Comparison of ENCODE assay signal across 8 cellular contexts in the genomic region with DNA sequence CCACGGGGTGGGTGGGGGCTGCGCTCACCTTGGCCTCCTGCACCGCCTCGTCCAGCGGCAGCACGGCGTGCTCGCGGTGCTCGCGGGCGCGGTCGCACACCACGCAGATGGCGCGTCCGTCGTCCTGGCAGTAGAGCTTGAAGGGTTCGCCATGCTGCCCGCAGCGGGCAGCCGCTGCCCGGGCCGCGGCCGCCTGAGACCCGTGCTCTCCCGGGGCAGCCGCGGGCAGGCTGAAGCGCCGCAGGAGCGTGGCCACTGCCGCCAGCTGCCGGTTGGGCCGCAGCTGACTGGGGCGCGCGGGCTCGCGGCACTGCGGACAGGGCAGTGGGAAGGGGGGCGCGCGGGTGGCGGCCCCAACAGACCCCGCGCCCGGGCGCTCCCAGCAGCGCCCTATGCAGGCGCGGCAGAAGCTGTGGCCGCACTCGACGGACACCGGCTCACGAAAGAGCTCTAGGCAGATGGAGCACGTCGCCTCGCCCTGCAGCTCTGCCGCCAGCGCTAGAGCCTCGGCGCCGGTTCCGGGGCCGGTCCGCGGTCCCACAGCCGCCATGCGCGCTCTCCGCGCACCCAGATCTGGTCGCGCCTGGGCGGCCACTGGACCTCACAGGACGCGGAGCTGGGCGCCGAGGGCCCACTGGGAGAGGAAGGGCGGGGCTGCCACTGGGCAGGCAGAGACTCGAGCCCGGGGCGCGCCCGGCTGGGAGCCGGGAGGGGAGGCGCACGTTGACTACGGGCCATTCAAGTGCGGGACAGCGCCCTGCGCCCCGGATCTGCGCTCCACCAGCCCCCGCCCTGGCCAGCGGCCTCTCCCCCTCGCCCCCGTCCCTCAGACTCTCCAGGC. TPM values are rescaled to one million over a fixed set of nuclear protein-coding genes. Genes with fewer than 3 reads are reported as not detected.
DNase-seq lines count a peak whose midpoint lies in the region; ATAC-seq and TF ChIP-seq lines count a peak whose summit lies in the region.

A gene (minus strand): TSS at position 636 of the 841 bp plus-strand sequence. CDS start 86 bp downstream, at position 550.

- no peak for ATAC-seq in HG03432 (IDR thresholded peaks at IDR 0.05; ENCODE audit: unreplicated experiment)

- TF ChIP-seq CTCF in PC-9 (conservative IDR thresholded peaks at IDR 0.05) (no peak), vagina (IDR thresholded peaks at IDR 0.05) (no peak)

- peak within 1 kb of the TSS; percentile 65 for H3K4me3 ChIP-seq in PC-9
- H3K4me3 ChIP-seq in duodenal mucosa (ENCODE audit: low read depth in 1 of 2, low read length in 2 of 2), result peak within 1 kb of the TSS; percentile 60 to 67
- H3K4me3 ChIP-seq in mononuclear cell (ENCODE audit: low read length), result peak within 1 kb of the TSS; percentile 37
- peak within 1 kb of the TSS; percentile 64 to 83 for H3K4me3 ChIP-seq in vagina

- CTCF ChIA-PET in PC-9 (lab: Charles Lee), result interaction anchor here (0.6 to 0.9 kb wide), 2 partner anchors 12 to 13 kb away, joined by 3 to 13 read pairs; no protein-coding TSS in a partner anchor

- DNase-seq in D341Med (ENCODE audit: low spot score), result peak; percentile 67
- DNase-seq in PC-9, result peak in 1 of 2 experiments; percentile 60
- no peak for DNase-seq in vagina (ENCODE audit: extremely low spot score in 2 of 2)
- no peak for DNase-seq in activated CD4-positive, CD25-positive, alpha-beta regulatory T cell (lab: John Stamatoyannopoulos, UW)
- no peak for DNase-seq in occipital lobe (lab: John Stamatoyannopoulos, UW)

- no peaks in the 10 kb centered on the region for H3K9me2 ChIP-seq in PC-9 (ENCODE audit: insufficient read depth)

- intact Hi-C loops in PC-9 (cut with micrococcal nuclease; ENCODE audit: unreplicated experiment), result no loop called here
- intact Hi-C loops in vagina (cut with DNase I), result no loop called here

- peak within 1 kb of the TSS in 1 of 2 donors; percentile 13 for H3K9ac ChIP-seq in duodenal mucosa (ENCODE audit: low read depth in 1 of 2, low read length in 2 of 2)

- POLR2A ChIA-PET in PC-9 (lab: Charles Lee; ENCODE audit: unreplicated experiment), result interaction anchor here (0.6 to 0.7 kb wide), 3 partner anchors 12 to 19 kb away, joined by 4 to 5 read pairs (median 4); no protein-coding TSS in a partner anchor

- no peaks in the 10 kb centered on the region for H3K79me2 ChIP-seq in PC-9 (ENCODE audit: low read depth)

- peak within 1 kb of the TSS; percentile 93 for H2AFZ ChIP-seq in PC-9

- TF ChIP-seq POLR2A in vagina (IDR thresholded peaks at IDR 0.05), result no peak

- no peaks in the 10 kb centered on the region for H4K20me1 ChIP-seq in PC-9 (ENCODE audit: insufficient read depth)

- peaks cover 12% of the 10 kb centered on the region for H3K4me1 ChIP-seq in PC-9 (replicated peaks; ENCODE audit: insufficient read depth)
- H3K4me1 ChIP-seq in duodenal mucosa (ENCODE audit: control insufficient read depth in 1 of 2, insufficient read depth in 2 of 2, low read length in 2 of 2), result peaks cover 20 to 22% of the 10 kb centered on the region in 2 donors
- H3K4me1 ChIP-seq in mononuclear cell (ENCODE audit: insufficient read depth, low read length), result peaks cover 60% of the 10 kb centered on the region
- H3K4me1 ChIP-seq in vagina, result peaks cover 29% of the 10 kb centered on the region

- peak within 1 kb of the TSS; percentile 82 for H3K4me2 ChIP-seq in PC-9

- BruUV-seq in PC-9 (replicated peaks; lab: Mats Ljungman, UMichigan), result no TSS peak

- no peak within 1 kb of the TSS for H3K27ac ChIP-seq in PC-9
- no peak within 1 kb of the TSS for H3K27ac ChIP-seq in duodenal mucosa (ENCODE audit: low read depth, low read length)
- peak within 1 kb of the TSS; percentile 87 for H3K27ac ChIP-seq in vagina

- H3K27me3 ChIP-seq in PC-9 (ENCODE audit: insufficient read depth, low read depth) (no peaks in the 10 kb centered on the region), duodenal mucosa (ENCODE audit: control insufficient read depth in 1 of 2, insufficient read depth in 2 of 2, low read length in 2 of 2) (peaks cover 18 to 31% of the 10 kb centered on the region in 2 donors), mononuclear cell (ENCODE audit: insufficient read depth, low read length) (peaks cover 18% of the 10 kb centered on the region), vagina (no peaks in the 10 kb centered on the region)

- H3F3A ChIP-seq in PC-9 (ENCODE audit: insufficient read depth, low read depth), result peaks cover 24% of the 10 kb centered on the region; the same call in 1 of the 2 replicates

- no peaks in the 10 kb centered on the region for H3K9me3 ChIP-seq in PC-9 (ENCODE audit: insufficient read depth, low read depth)
- H3K9me3 ChIP-seq in duodenal mucosa (ENCODE audit: control insufficient read depth in 1 of 2, low read length in 2 of 2), result no peaks in the 10 kb centered on the region
- no peaks in the 10 kb centered on the region for H3K9me3 ChIP-seq in mononuclear cell (ENCODE audit: low read depth, low read length)
- H3K9me3 ChIP-seq in vagina, result no peaks in the 10 kb centered on the region

- no peaks in the 10 kb centered on the region for H3K36me3 ChIP-seq in PC-9 (ENCODE audit: low read depth)
- H3K36me3 ChIP-seq in duodenal mucosa (ENCODE audit: control insufficient read depth in 1 of 2, insufficient read depth in 2 of 2, low read length in 2 of 2), result no peaks in the 10 kb centered on the region
- H3K36me3 ChIP-seq in vagina, result no peaks in the 10 kb centered on the region

RNA-seq across cellular contexts. Expression of the gene that starts here (rescaled TPM):
- total RNA-seq in PC-9 (2021) (9.2 and 10.4 TPM in 2 replicates), mononuclear cell (1.9 TPM), vagina (21.6 TPM), occipital lobe (0.78 TPM)
